Comparison of ENCODE assay signal across 17 cellular contexts in genomic region chr5:19903611-19904010, GRCh38.
DNase-seq lines count a peak whose midpoint lies in the region; ATAC-seq, FAIRE-seq and TF ChIP-seq lines count a peak whose summit lies in the region.
"Had no signal": no experiment of that assay in that cellular context is flagged by ENCODE, and none has a peak within 500 bp of the region (broad histone marks: within the 10 kb centered on the region; RNA-seq: fewer than 3 reads in every experiment).

No MANE protein-coding gene starts in this region.

- FAIRE-seq in bronchial epithelial cell (lab: Jason Lieb, UNC): no peak
- FAIRE-seq in urothelium cell line (lab: Jason Lieb, UNC): peak; percentile 23

- POLR2A ChIA-PET in PC-3 (lab: Charles Lee; ENCODE audit: unreplicated experiment): no interaction called here

- no TSS peak for BruUV-seq in PC-3 (replicated peaks; lab: Mats Ljungman, UMichigan)

- no peak overlapping the region for H2AFZ ChIP-seq in PC-3 (ENCODE audit: low read length)

- DNase-seq in Right ventricle myocardium superior: no peak
- no peak for DNase-seq in Right ventricle myocardium inferior (ENCODE audit: missing footprints)
- peak; percentile 39 for DNase-seq in bronchial epithelial cell (ENCODE audit: low read depth)
- peak; percentile 62 for DNase-seq in fibroblast of the aortic adventitia (ENCODE audit: low read depth)
- DNase-seq in urothelium cell line (ENCODE audit: low spot score): no peak
- DNase-seq in NCI-H524 treated with DMSO at 0.1 percent for 48 hours (lab: John Stamatoyannopoulos, UW): no peak
- no peak for DNase-seq in activated naive CD4-positive, alpha-beta T cell treated with Interleukin-2 at 50 U/mL for 16 hours
- DNase-seq in PC-3: no peak
- DNase-seq: COR-L47, GOT3, KBM-7, NCI-H1092, NCI-H2171, NCI-H510A treated with DMSO at 0.1 percent for 48 hours had no signal

- CTCF ChIA-PET in PC-3 (lab: Charles Lee): no interaction called here

- no peaks in the 10 kb centered on the region for H3K9me3 ChIP-seq in PC-3 (ENCODE audit: low read length)
- H3K9me3 ChIP-seq: SJSA1 had no signal

- H3K27me3 ChIP-seq in bronchial epithelial cell (ENCODE audit: control insufficient read depth, insufficient read depth, low read length): no peaks in the 10 kb centered on the region
- no peaks in the 10 kb centered on the region for H3K27me3 ChIP-seq in PC-3 (ENCODE audit: low read length)
- H3K27me3 ChIP-seq: SJSA1 had no signal

- ATAC-seq in Right ventricle myocardium superior (ENCODE audit: poor library complexity) (peak; percentile 34), Right ventricle myocardium inferior (no peak), PC-3 (no peak)

- intact Hi-C loops in Right ventricle myocardium superior (cut with DNase I): no loop called here
- intact Hi-C loops in Right ventricle myocardium inferior (cut with DNase I): no loop called here
- intact Hi-C loops in PC-3 (cut with micrococcal nuclease): no loop called here

- no peak overlapping the region for H3K4me2 ChIP-seq in PC-3 (ENCODE audit: low read length)

- H3K9me2 ChIP-seq in PC-3 (replicated peaks; ENCODE audit: low read length): no peaks in the 10 kb centered on the region

- H3K4me3 ChIP-seq in bronchial epithelial cell (ENCODE audit: low read depth, low read length) (no peak overlapping the region), fibroblast of the aortic adventitia (ENCODE audit: low read depth, low read length) (no peak overlapping the region), PC-3 (ENCODE audit: low read length) (no peak overlapping the region)
- H3K4me3 ChIP-seq: SJSA1 had no signal

- H3K36me3 ChIP-seq in bronchial epithelial cell (ENCODE audit: control insufficient read depth, insufficient read depth, low read length): no peaks in the 10 kb centered on the region
- no peaks in the 10 kb centered on the region for H3K36me3 ChIP-seq in PC-3 (ENCODE audit: low read depth, low read length)
- H3K36me3 ChIP-seq: SJSA1 had no signal

- no peak overlapping the region for H3K27ac ChIP-seq in PC-3 (ENCODE audit: low read length)
- H3K27ac ChIP-seq: C4-2B, HL-60, SJSA1 had no signal

- H3K4me1 ChIP-seq in PC-3 (ENCODE audit: insufficient read depth, low read length): no peaks in the 10 kb centered on the region
- H3K4me1 ChIP-seq: SJSA1 had no signal

- TF ChIP-seq CTCF in bronchial epithelial cell (IDR thresholded peaks at IDR 0.05; ENCODE audit: insufficient read depth, low read length, severe bottlenecking) (no peak), fibroblast of the aortic adventitia (IDR thresholded peaks at IDR 0.05; ENCODE audit: insufficient read depth, low read length) (no peak), PC-3 (conservative IDR thresholded peaks at IDR 0.05; ENCODE audit: low read depth, low read length) (no peak)

- H3K79me2 ChIP-seq in PC-3 (ENCODE audit: low read length): no peaks in the 10 kb centered on the region

- H3K9ac ChIP-seq in PC-3 (ENCODE audit: low read length): no peak overlapping the region

- no peaks in the 10 kb centered on the region for H3F3A ChIP-seq in PC-3 (ENCODE audit: low read length, unreplicated experiment)

- no peaks in the 10 kb centered on the region for H4K20me1 ChIP-seq in PC-3 (ENCODE audit: low read length)

Comparison
In these comparisons a context has a peak if more than half of its experiments do, and no peak if none do; other contexts are left out.
1. DNase-seq: peak in bronchial epithelial cell (single experiment) and fibroblast of the aortic adventitia (single experiment); none in Right ventricle myocardium superior (single experiment), Right ventricle myocardium inferior (single experiment), urothelium cell line (single experiment), NCI-H524 treated with DMSO at 0.1 percent for 48 hours (single experiment), activated naive CD4-positive, alpha-beta T cell treated with Interleukin-2 at 50 U/mL for 16 hours (single experiment) and PC-3 (single experiment).